Comparison of ENCODE assay signal across 22 cellular contexts in the genomic region with DNA sequence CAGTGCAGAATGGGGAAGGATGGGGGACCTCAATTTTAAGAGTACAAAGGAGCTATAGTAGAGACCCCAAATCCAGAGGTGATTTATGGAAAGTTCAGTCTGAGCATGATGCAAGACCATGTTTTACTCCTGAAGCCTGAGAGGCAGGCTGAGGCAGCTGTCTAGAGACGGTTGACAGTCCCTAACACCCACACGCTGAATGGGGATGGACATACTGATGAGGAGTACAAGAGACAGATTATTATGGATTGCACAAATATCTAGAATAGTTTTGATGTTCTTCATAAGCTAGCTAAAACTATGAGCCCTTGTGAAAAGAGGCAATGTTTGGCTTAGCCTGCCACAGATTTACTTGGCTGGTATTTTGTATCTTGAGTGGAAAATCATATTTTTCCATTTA.
DNase-seq lines count a peak whose midpoint lies in the region; ATAC-seq, FAIRE-seq and TF ChIP-seq lines count a peak whose summit lies in the region.
"Had no signal": no experiment of that assay in that cellular context is flagged by ENCODE, and none has a peak within 500 bp of the region (broad histone marks: within the 10 kb centered on the region; RNA-seq: fewer than 3 reads in every experiment).

No MANE protein-coding gene starts in this region.

- no peaks in the 10 kb centered on the region for H3K9me3 Mint-ChIP-seq in osteocyte (ENCODE audit: unreplicated experiment)
- no peaks in the 10 kb centered on the region for H3K9me3 Mint-ChIP-seq in activated T-helper 1 cell treated with anti-CD3 and anti-CD28 coated beads, Interleukin-12 subunit alpha, Interleukin-12 subunit beta, Interleukin-2, Interleukin-4 antibody, amounts not matched to agents 30 ng/mL and 10 ng/mL and 1 ng/mL, durations not matched to agents 14 hours and 24 hours and 36 hours
- H3K9me3 Mint-ChIP-seq: T-helper 1 cell treated with Interleukin-12 subunit alpha and Interleukin-12 subunit beta and Interleukin-4 antibody, amounts not matched to agents 30 μg/mL and 1 μg/mL, for 36 hours had no signal

- no peak for TF ChIP-seq CTCF in AG10803 (conservative IDR thresholded peaks at IDR 0.05; ENCODE audit: low read length)
- no peak for TF ChIP-seq CTCF in K562 (IDR thresholded peaks at IDR 0.05 in 2 of 3, conservative IDR thresholded peaks at IDR 0.05 in 1 of 3; ENCODE audit: insufficient read depth in 2 of 3, low read depth in 1 of 3, low read length in 3 of 3)
- no peak for TF ChIP-seq CTCF in osteocyte (IDR thresholded peaks at IDR 0.05)

- in situ Hi-C loops in K562 (cut with MboI), result no loop called here

- no peak for TF ChIP-seq RAD21 in K562 (CRISPR knock-in tag; conservative IDR thresholded peaks at IDR 0.05 in 1 of 2, IDR thresholded peaks at IDR 0.05 in 1 of 2)

- no peak for TF ChIP-seq POLR2A in K562 (conservative IDR thresholded peaks at IDR 0.05)

- no peak overlapping the region for H2AFZ ChIP-seq in K562 (ENCODE audit: low read depth, low read length)

- H3K9me1 ChIP-seq in K562 (ENCODE audit: control insufficient read depth, insufficient read depth, low read length), result no peaks in the 10 kb centered on the region

- TF ChIP-seq EP300 in K562 (IDR thresholded peaks at IDR 0.05; ENCODE audit: low read length), result no peak

- DNase-seq in AG10803 (ENCODE audit: low read depth) (peak; percentile 77), GM04503 (ENCODE audit: low read depth) (peak; percentile 41), K562 (ENCODE audit: extremely low read depth in 1 of 4, low spot score in 3 of 4) (no peak), osteocyte (ENCODE audit: extremely low spot score, unreplicated experiment) (no peak), NCI-H1092 treated with DMSO at 0.1 percent for 48 hours (lab: John Stamatoyannopoulos, UW) (no peak)
- DNase-seq in activated T-helper 1 cell treated with anti-CD3 and anti-CD28 coated beads, Interleukin-12 subunit alpha, Interleukin-12 subunit beta, Interleukin-2, Interleukin-4 antibody, amounts not matched to agents 30 ng/mL and 10 ng/mL and 1 ng/mL, durations not matched to agents 14 hours and 24 hours and 36 hours (ENCODE audit: low spot score), result no peak
- DNase-seq: CD4-positive, alpha-beta T cell; COR-L47; DMS79; MM.1S; NCI-H1048; NCI-H1436 treated with DMSO at 0.1 percent for 48 hours; NCI-H1930; NCI-H69; Peyer's patch had no signal

- H3K9ac ChIP-seq in K562 (ENCODE audit: insufficient read depth in 1 of 2, low read depth in 2 of 2, low read length in 2 of 2), result no peak overlapping the region
- H3K9ac ChIP-seq: BLaER1 had no signal

- CTCF ChIA-PET in K562 (lab: Yijun Ruan, JAX; ENCODE audit: low intra/inter-chr PET ratio), result no interaction called here

- peaks cover 2% of the 10 kb centered on the region for H3K36me3 Mint-ChIP-seq in osteocyte (ENCODE audit: unreplicated experiment)
- no peaks in the 10 kb centered on the region for H3K36me3 Mint-ChIP-seq in activated T-helper 1 cell treated with anti-CD3 and anti-CD28 coated beads, Interleukin-12 subunit alpha, Interleukin-12 subunit beta, Interleukin-2, Interleukin-4 antibody, amounts not matched to agents 30 ng/mL and 10 ng/mL and 1 ng/mL, durations not matched to agents 14 hours and 24 hours and 36 hours (ENCODE audit: low read depth)

- H3K4me2 ChIP-seq in K562 (ENCODE audit: insufficient read depth, low read length), result no peak overlapping the region
- H3K4me2 ChIP-seq: A549, BLaER1 had no signal

- H3K4me3 Mint-ChIP-seq in osteocyte (ENCODE audit: unreplicated experiment), result no peak overlapping the region
- no peak overlapping the region for H3K4me3 Mint-ChIP-seq in activated T-helper 1 cell treated with anti-CD3 and anti-CD28 coated beads, Interleukin-12 subunit alpha, Interleukin-12 subunit beta, Interleukin-2, Interleukin-4 antibody, amounts not matched to agents 30 ng/mL and 10 ng/mL and 1 ng/mL, durations not matched to agents 14 hours and 24 hours and 36 hours
- H3K4me3 Mint-ChIP-seq: CD4-positive, alpha-beta T cell; T-helper 1 cell treated with Interleukin-12 subunit alpha and Interleukin-12 subunit beta and Interleukin-4 antibody, amounts not matched to agents 30 μg/mL and 1 μg/mL, for 36 hours had no signal

- H3K27ac Mint-ChIP-seq in osteocyte (ENCODE audit: unreplicated experiment), result peak overlapping the region; percentile 5
- H3K27ac Mint-ChIP-seq in activated T-helper 1 cell treated with anti-CD3 and anti-CD28 coated beads, Interleukin-12 subunit alpha, Interleukin-12 subunit beta, Interleukin-2, Interleukin-4 antibody, amounts not matched to agents 30 ng/mL and 10 ng/mL and 1 ng/mL, durations not matched to agents 14 hours and 24 hours and 36 hours, result no peak overlapping the region
- H3K27ac Mint-ChIP-seq: CD4-positive, alpha-beta T cell; T-helper 1 cell treated with Interleukin-12 subunit alpha and Interleukin-12 subunit beta and Interleukin-4 antibody, amounts not matched to agents 30 μg/mL and 1 μg/mL, for 36 hours had no signal

- FAIRE-seq in K562 (lab: Jason Lieb, UNC), result no peak
- FAIRE-seq: A549, GM12892, H1 had no signal

- peaks cover 35% of the 10 kb centered on the region for H3K4me1 Mint-ChIP-seq in osteocyte (ENCODE audit: unreplicated experiment)
- no peaks in the 10 kb centered on the region for H3K4me1 Mint-ChIP-seq in activated T-helper 1 cell treated with anti-CD3 and anti-CD28 coated beads, Interleukin-12 subunit alpha, Interleukin-12 subunit beta, Interleukin-2, Interleukin-4 antibody, amounts not matched to agents 30 ng/mL and 10 ng/mL and 1 ng/mL, durations not matched to agents 14 hours and 24 hours and 36 hours (ENCODE audit: low read depth)

- H3K27me3 Mint-ChIP-seq in osteocyte (ENCODE audit: unreplicated experiment), result no peaks in the 10 kb centered on the region
- H3K27me3 Mint-ChIP-seq in activated T-helper 1 cell treated with anti-CD3 and anti-CD28 coated beads, Interleukin-12 subunit alpha, Interleukin-12 subunit beta, Interleukin-2, Interleukin-4 antibody, amounts not matched to agents 30 ng/mL and 10 ng/mL and 1 ng/mL, durations not matched to agents 14 hours and 24 hours and 36 hours (ENCODE audit: insufficient read depth), result no peaks in the 10 kb centered on the region
- H3K27me3 Mint-ChIP-seq: CD4-positive, alpha-beta T cell had no signal

- H3K36me3 ChIP-seq in K562 (ENCODE audit: control insufficient read depth, insufficient read depth, low read length), result no peaks in the 10 kb centered on the region
- H3K36me3 ChIP-seq: BLaER1, Peyer's patch had no signal

- no peaks in the 10 kb centered on the region for H3K27me3 ChIP-seq in K562 (ENCODE audit: control insufficient read depth in 2 of 2, insufficient read depth in 2 of 2, low read length in 2 of 2)
- H3K27me3 ChIP-seq: BLaER1, Peyer's patch had no signal

- intact Hi-C loops in K562 (cut with micrococcal nuclease), result no loop called here
- intact Hi-C loops in activated T-helper 1 cell treated with anti-CD3 and anti-CD28 coated beads, Interleukin-12 subunit alpha, Interleukin-12 subunit beta, Interleukin-2, Interleukin-4 antibody, amounts not matched to agents 30 ng/mL and 10 ng/mL and 1 ng/mL, durations not matched to agents 14 hours and 24 hours and 36 hours (cut with micrococcal nuclease), result no loop called here

- H3K27ac ChIP-seq in K562 (ENCODE audit: extremely low read depth, low read depth, low read length), result no peak overlapping the region
- H3K27ac ChIP-seq: A549, BLaER1, Peyer's patch had no signal

- ATAC-seq in K562 (peak; percentile 65), GM21717 (IDR thresholded peaks at IDR 0.05; ENCODE audit: unreplicated experiment) (no peak)
- ATAC-seq: A549, HCT116 had no signal

- BruUV-seq in K562 (replicated peaks; lab: Mats Ljungman, UMichigan), result no TSS peak

- POLR2A ChIA-PET in K562 (lab: Yijun Ruan, JAX), result no interaction called here

- H3K4me1 ChIP-seq in K562 (replicated peaks in 1 of 2; ENCODE audit: control insufficient read depth in 2 of 2, insufficient read depth in 2 of 2, low read length in 2 of 2), result no peaks in the 10 kb centered on the region; a peak in 1 of 5 replicates
- H3K4me1 ChIP-seq: A549, BLaER1, Peyer's patch had no signal

- H3K4me3 ChIP-seq in AG10803 (ENCODE audit: low read length), result no peak overlapping the region
- no peak overlapping the region for H3K4me3 ChIP-seq in K562
- H3K4me3 ChIP-seq: A549, BLaER1, Peyer's patch had no signal

- 0% methylated on average over 1 of the region's 2 CpGs for WGBS in K562 (ENCODE audit: insufficient coverage, low coverage, missing lambda C conversion rate)

- H3K9me3 ChIP-seq in K562 (replicated peaks; ENCODE audit: control insufficient read depth, insufficient read depth, low read depth, low read length), result 0 out of 2 replicates have a peak, but pooled peaks cover 2% of the 10 kb centered on the region
- H3K9me3 ChIP-seq: A549, BLaER1, Peyer's patch had no signal

- no peaks in the 10 kb centered on the region for H4K20me1 ChIP-seq in K562 (replicated peaks; ENCODE audit: control insufficient read depth, insufficient read depth, low read length)
- H4K20me1 ChIP-seq: BLaER1 had no signal

- no peaks in the 10 kb centered on the region for H3K79me2 ChIP-seq in K562 (ENCODE audit: control insufficient read depth, insufficient read depth, low read length)

TF ChIP-seq in K562, 482 proteins besides CTCF, POLR2A, EP300 and RAD21 (continues in another document):
- TF ChIP-seq CHD4 (IDR thresholded peaks at IDR 0.05; ENCODE audit: insufficient read depth, insufficient replicate concordance, low read depth, low read length, poor library complexity, severe bottlenecking), result no peak
- peak; percentile 51 for TF ChIP-seq MEIS2 (IDR thresholded peaks at IDR 0.05; ENCODE audit: partially characterized antibody)
- no peak for TF ChIP-seq NCOA1 (IDR thresholded peaks at IDR 0.05; ENCODE audit: low read depth)
- TF ChIP-seq MAFG (tag; conservative IDR thresholded peaks at IDR 0.05), result no peak
- TF ChIP-seq, protein P1, sequence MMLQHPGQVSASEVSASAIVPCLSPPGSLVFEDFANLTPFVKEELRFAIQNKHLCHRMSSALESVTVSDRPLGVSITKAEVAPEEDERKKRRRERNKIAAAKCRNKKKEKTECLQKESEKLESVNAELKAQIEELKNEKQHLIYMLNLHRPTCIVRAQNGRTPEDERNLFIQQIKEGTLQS (IDR thresholded peaks at IDR 0.05), result peak; percentile 45; the same call in 1 of the 2 replicates
- TF ChIP-seq, protein P1 (CRISPR knock-in tag; conservative IDR thresholded peaks at IDR 0.05), result no peak
- TF ChIP-seq, protein P2, sequence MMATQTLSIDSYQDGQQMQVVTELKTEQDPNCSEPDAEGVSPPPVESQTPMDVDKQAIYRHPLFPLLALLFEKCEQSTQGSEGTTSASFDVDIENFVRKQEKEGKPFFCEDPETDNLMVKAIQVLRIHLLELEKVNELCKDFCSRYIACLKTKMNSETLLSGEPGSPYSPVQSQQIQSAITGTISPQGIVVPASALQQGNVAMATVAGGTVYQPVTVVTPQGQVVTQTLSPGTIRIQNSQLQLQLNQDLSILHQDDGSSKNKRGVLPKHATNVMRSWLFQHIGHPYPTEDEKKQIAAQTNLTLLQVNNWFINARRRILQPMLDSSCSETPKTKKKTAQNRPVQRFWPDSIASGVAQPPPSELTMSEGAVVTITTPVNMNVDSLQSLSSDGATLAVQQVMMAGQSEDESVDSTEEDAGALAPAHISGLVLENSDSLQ (IDR thresholded peaks at IDR 0.05), result 0 out of 2 replicates have a peak, but pooled peaks have one; percentile 10

Comparison
In these comparisons a context has a peak if more than half of its experiments do, and no peak if none do; other contexts are left out.
1. DNase-seq: peak in AG10803 (single experiment) and GM04503 (single experiment); none in K562 (0 of 4), osteocyte (single experiment), activated T-helper 1 cell treated with anti-CD3 and anti-CD28 coated beads, Interleukin-12 subunit alpha, Interleukin-12 subunit beta, Interleukin-2, Interleukin-4 antibody, amounts not matched to agents 30 ng/mL and 10 ng/mL and 1 ng/mL, durations not matched to agents 14 hours and 24 hours and 36 hours (single experiment) and NCI-H1092 treated with DMSO at 0.1 percent for 48 hours (single experiment).